In genomic region chr3:99659032-99659431, GRCh38 we compare ENCODE assay signal across 11 cellular contexts. TPM values are rescaled to one million over a fixed set of nuclear protein-coding genes. Genes with fewer than 3 reads are reported as not detected.
DNase-seq lines count a peak whose midpoint lies in the region; ATAC-seq and TF ChIP-seq lines count a peak whose summit lies in the region.
"Had no signal": no experiment of that assay in that cellular context is flagged by ENCODE, and none has a peak within 500 bp of the region (broad histone marks: within the 10 kb centered on the region; RNA-seq: fewer than 3 reads in every experiment).

No MANE protein-coding gene starts in this region.

- no peaks in the 10 kb centered on the region for H3K27me3 ChIP-seq in esophagus muscularis mucosa
- H3K27me3 ChIP-seq in parathyroid adenoma (ENCODE audit: control insufficient read depth, insufficient read depth, low read length) = no peaks in the 10 kb centered on the region

- in situ Hi-C loops in G401 (cut with HindIII; ENCODE audit: low sequenced_read_pairs) = no loop called here

- no peak for ATAC-seq in GM21737 (IDR thresholded peaks at IDR 0.05; ENCODE audit: unreplicated experiment)
- ATAC-seq: left lobe of liver, T-helper 17 cell had no signal

- no peak overlapping the region for H3K4me2 ChIP-seq in parathyroid adenoma (ENCODE audit: low read length)

- no peak overlapping the region for H3K9ac ChIP-seq in parathyroid adenoma

- H3K9me3 ChIP-seq in esophagus muscularis mucosa (no peaks in the 10 kb centered on the region), parathyroid adenoma (ENCODE audit: control insufficient read depth, low read length) (no peaks in the 10 kb centered on the region)

- peak overlapping the region; percentile 47 to 68 (median 54) for H3K27ac ChIP-seq in esophagus muscularis mucosa (replicated peaks in 1 of 4)
- H3K27ac ChIP-seq in parathyroid adenoma = peak overlapping the region; percentile 40

- intact Hi-C loops in esophagus muscularis mucosa (cut with DNase I) = no loop called here
- intact Hi-C loops in posterior vena cava (cut with DNase I) = no loop called here
- intact Hi-C loops in posterior cingulate gyrus (cut with DNase I) = no loop called here

- H3K4me1 ChIP-seq in esophagus muscularis mucosa (peaks cover 11 to 35% (median 24%) of the 10 kb centered on the region in 4 donors), parathyroid adenoma (no peaks in the 10 kb centered on the region)

- H3K79me2 ChIP-seq in parathyroid adenoma = no peaks in the 10 kb centered on the region

- no peak overlapping the region for H3K4me3 ChIP-seq in esophagus muscularis mucosa
- no peak overlapping the region for H3K4me3 ChIP-seq in parathyroid adenoma (ENCODE audit: low read depth, low read length)

- TF ChIP-seq CTCF in esophagus muscularis mucosa (IDR thresholded peaks at IDR 0.05) (no peak), parathyroid adenoma (IDR thresholded peaks at IDR 0.05) (no peak)

- 79% methylated on average over 6 of the region's 6 CpGs for WGBS in esophagus muscularis mucosa

- H3K36me3 ChIP-seq in esophagus muscularis mucosa = no peaks in the 10 kb centered on the region
- H3K36me3 ChIP-seq in parathyroid adenoma (ENCODE audit: control insufficient read depth, insufficient read depth, low read length) = no peaks in the 10 kb centered on the region

- no peak overlapping the region for H2AFZ ChIP-seq in parathyroid adenoma

- peak; percentile 97 for DNase-seq in EH (ENCODE audit: low read depth)
- DNase-seq in NCI-H446 treated with DMSO at 0.1 percent for 48 hours (lab: John Stamatoyannopoulos, UW) = peak; percentile 37
- no peak for DNase-seq in esophagus muscularis mucosa (ENCODE audit: extremely low spot score)
- no peak for DNase-seq in G401 (ENCODE audit: low spot score)
- no peak for DNase-seq in posterior vena cava (ENCODE audit: low spot score)
- no peak for DNase-seq in posterior cingulate gyrus
- DNase-seq: activated naive CD8-positive, alpha-beta T cell treated with anti-CD3 and anti-CD28 coated beads, Interleukin-2, amount 10 ng/mL, durations not matched to agents 7 days and 5 days; T-helper 17 cell had no signal

- no peak for TF ChIP-seq EP300 in esophagus muscularis mucosa (IDR thresholded peaks at IDR 0.05)

- TF ChIP-seq POLR2A in esophagus muscularis mucosa (IDR thresholded peaks at IDR 0.05; ENCODE audit: low read depth) = no peak

RNA-seq across cellular contexts. Expression of gene COL8A1, which starts 20.6 kb away (rescaled TPM):
- total RNA-seq in esophagus muscularis mucosa (100 to 1,000 TPM in 1 of 4 donors, 10 to 100 TPM in 3; 31.5 to 139 (median 71.4) TPM), posterior vena cava (100 to 1,000 TPM in 1 of 2 donors, 10 to 100 TPM in 1; 80.6 to 105 TPM)
- total RNA-seq in G401 (2014; rRNA removed; shearing (Covaris generic)) = not detected in 2 replicates
- total RNA-seq: activated naive CD8-positive, alpha-beta T cell treated with anti-CD3 and anti-CD28 coated beads, Interleukin-2, amount 10 ng/mL, durations not matched to agents 7 days and 5 days; T-helper 17 cell had no signal

Comparison
In these comparisons a context has a peak if more than half of its experiments do, and no peak if none do; other contexts are left out.
1. DNase-seq: peak in EH (single experiment) and NCI-H446 treated with DMSO at 0.1 percent for 48 hours (single experiment); none in esophagus muscularis mucosa (single experiment), G401 (single experiment), posterior vena cava (single experiment) and posterior cingulate gyrus (0 of 10).
2. RNA of gene COL8A1, which starts 20.6 kb away (total RNA-seq): 80.6 to 105 TPM in posterior vena cava and 31.5 to 139 TPM in esophagus muscularis mucosa; not detected in G401; every median in the first group is over 10 times any median in the second.